25 cellular contexts compared by ENCODE assay signal in the genomic region with DNA sequence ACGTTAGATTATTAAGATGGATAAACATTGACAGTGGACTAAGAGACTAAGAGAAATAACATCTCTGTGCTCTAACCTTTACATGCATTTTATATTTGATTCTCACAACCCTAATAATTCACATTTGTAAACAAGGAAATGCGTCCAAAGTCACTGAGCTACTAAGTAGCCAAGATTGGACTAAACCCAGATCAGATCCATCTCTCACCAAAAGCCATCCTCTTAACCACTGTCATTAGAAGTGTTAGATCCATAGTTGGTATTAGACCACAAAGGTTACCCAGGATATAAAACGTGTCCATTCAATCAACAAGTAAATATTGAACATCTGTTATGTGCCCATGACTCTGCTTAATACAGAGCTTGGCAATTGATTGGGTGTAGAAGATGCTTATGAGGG. TPM values are rescaled to one million over a fixed set of nuclear protein-coding genes. Genes with fewer than 3 reads are reported as not detected.
"Had no signal": no experiment of that assay in that cellular context is flagged by ENCODE, and none has a peak within 500 bp of the region (broad histone marks: within the 10 kb centered on the region; RNA-seq: fewer than 3 reads in every experiment).

No MANE protein-coding gene starts in this region.

- H3K27ac ChIP-seq: dorsolateral prefrontal cortex, epithelial cell of prostate, foreskin keratinocyte, gastroesophageal sphincter, heart left ventricle, hepatocyte, neural progenitor cell, parathyroid adenoma, right atrium auricular region, stomach, thyroid gland, vagina had no signal

- H3K36me3 ChIP-seq: gastroesophageal sphincter, heart left ventricle, neural progenitor cell, right atrium auricular region, stomach, thyroid gland, vagina had no signal

- H3K79me2 ChIP-seq: parathyroid adenoma had no signal

- H3K9ac ChIP-seq: neural progenitor cell, parathyroid adenoma had no signal

- H3K4me2 ChIP-seq: hepatocyte, neural progenitor cell had no signal

- H3K27me3 ChIP-seq: foreskin keratinocyte, hepatocyte, neural progenitor cell, right atrium auricular region, stomach, thyroid gland, vagina had no signal

- H3K4me3 ChIP-seq: dorsolateral prefrontal cortex, gastroesophageal sphincter, heart left ventricle, hepatocyte, mucosa of descending colon, neural progenitor cell, right atrium auricular region, stomach, thyroid gland, vagina had no signal

- H3K9me3 ChIP-seq: gastroesophageal sphincter, heart left ventricle, mucosa of descending colon, right atrium auricular region, stomach, thyroid gland, vagina had no signal

- H2AFZ ChIP-seq: hepatocyte, neural progenitor cell, parathyroid adenoma had no signal

- H3K4me1 ChIP-seq: gastroesophageal sphincter, heart left ventricle, parathyroid adenoma, right atrium auricular region, thyroid gland, vagina had no signal

- DNase-seq: dorsolateral prefrontal cortex; effector CD4-positive, alpha-beta T cell; foreskin keratinocyte; heart left ventricle; kidney; mesenchymal stem cell; mucosa of descending colon; naive thymus-derived CD4-positive, alpha-beta T cell; stimulated activated CD4-positive, alpha-beta T cell treated with anti-CD3 and anti-CD28 coated beads, Interleukin-2, amount 100 ng/mL, for 24 hours; stimulated activated CD4-positive, alpha-beta T cell treated with anti-CD3 and anti-CD28 coated beads, Interleukin-4, amount 100 ng/mL, for 24 hours; stimulated activated naive CD4-positive, alpha-beta T cell treated with Interleukin-2 at 50 U/mL for 16 hours; stomach; thyroid gland; trophoblast cell had no signal

RNA-seq across cellular contexts. Expression of a gene that starts 5.2 kb away (rescaled TPM):
- total RNA-seq: heart left ventricle; naive thymus-derived CD4-positive, alpha-beta T cell; osteoblast; right atrium auricular region; sciatic nerve; skeletal muscle tissue; subcutaneous adipose tissue; thyroid gland had no signal
- polyA plus RNA-seq: naive thymus-derived CD4-positive, alpha-beta T cell had no signal

RNA-seq across cellular contexts. Expression of a gene that starts 29.0 kb away (rescaled TPM):
- total RNA-seq: hepatocyte had no signal
